In the genomic region with DNA sequence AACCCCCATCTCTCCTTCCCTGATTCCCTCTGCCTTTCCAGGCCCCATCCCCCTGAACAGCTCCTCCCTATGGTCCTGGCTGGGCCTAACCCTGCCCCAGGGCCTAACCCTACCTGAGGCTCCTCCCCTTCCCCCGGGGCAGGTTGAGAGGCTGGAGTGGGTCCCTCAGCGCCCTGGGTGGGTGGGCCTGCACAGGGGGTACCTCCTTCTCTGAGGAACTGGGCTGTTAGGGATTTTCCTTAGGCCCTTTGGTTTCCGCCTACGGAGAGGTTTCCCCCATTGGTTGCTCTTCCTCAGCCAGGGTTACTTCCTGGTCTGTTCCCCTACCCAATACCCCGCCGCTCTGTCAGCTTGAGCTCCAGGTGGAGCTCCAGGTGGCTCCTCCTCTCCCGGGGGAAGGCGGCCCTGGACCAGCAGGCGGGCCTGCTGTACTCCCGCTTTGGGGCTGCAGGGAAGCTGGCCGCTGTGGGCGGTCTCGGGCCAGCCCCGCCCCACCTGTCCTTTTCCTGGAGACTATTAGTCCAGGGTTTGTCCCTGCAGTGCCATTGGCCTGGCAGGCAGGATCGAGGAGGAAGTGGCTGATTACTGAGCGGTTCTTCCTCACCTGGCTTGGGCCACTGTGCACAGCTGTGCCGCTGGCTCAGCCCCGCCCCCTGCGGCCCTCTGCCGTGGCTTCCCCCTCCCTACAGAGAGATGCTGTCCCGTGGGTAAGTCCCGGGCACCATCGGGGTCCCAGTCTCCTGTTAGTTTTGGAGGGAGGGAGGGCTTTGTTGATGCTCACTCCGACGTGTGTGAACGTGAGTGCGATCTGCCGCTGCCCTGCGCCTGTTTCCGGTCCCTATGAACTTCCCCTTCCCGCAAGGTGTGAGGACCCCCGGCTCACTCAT, we compare ENCODE assay signal across 9 cellular contexts. TPM values are rescaled to one million over a fixed set of nuclear protein-coding genes. Genes with fewer than 3 reads are reported as not detected.
A peak's percentile ranks its signal among the peaks of the same experiment; 100 is the strongest.
DNase-seq lines count a peak whose midpoint lies in the region; ATAC-seq, FAIRE-seq and TF ChIP-seq lines count a peak whose summit lies in the region.
"Had no signal": no experiment of that assay in that cellular context is flagged by ENCODE, and none has a peak within 500 bp of the region (broad histone marks: within the 10 kb centered on the region; RNA-seq: fewer than 3 reads in every experiment).

No MANE protein-coding gene starts in this region.

- peak overlapping the region; percentile 61 for H3K4me2 ChIP-seq in GM12878 (ENCODE audit: control insufficient read depth, insufficient read depth)

- no peak for FAIRE-seq in GM12878 (lab: Jason Lieb, UNC)

- H4K20me1 ChIP-seq in GM12878 (ENCODE audit: control insufficient read depth, insufficient read depth): no peaks in the 10 kb centered on the region

- SMC1A ChIA-PET in GM12878 (lab: Charles Lee; ENCODE audit: uncharacterized antibody, unreplicated experiment): interaction anchor here (0.6 to 11.6 kb wide), 9 partner anchors 14 to 166 kb away, joined by 3 to 395 read pairs (median 29); a partner anchor contains a TSS

- no peak for DNase-seq in GM12864 (ENCODE audit: low read depth)
- peak; percentile 55 for DNase-seq in NOMO-1 treated with dmso at 0.1 percent for 144 hours (lab: John Stamatoyannopoulos, UW; ENCODE audit: unreplicated experiment)
- DNase-seq in GM12878 (ENCODE audit: low read depth, low spot score): peak; percentile 80
- DNase-seq in left lobe of liver (ENCODE audit: low spot score): peak; percentile 97
- DNase-seq in stimulated activated naive CD8-positive, alpha-beta T cell treated with anti-CD3 and anti-CD28 coated beads, Interleukin-15, amount 100 ng/mL, for 72 hours: peak; percentile 55 to 74
- no peak for DNase-seq in SJCRH30

- peaks cover 46% of the 10 kb centered on the region for H3K79me2 ChIP-seq in GM12878 (ENCODE audit: control insufficient read depth, insufficient read depth, low read length)

- TF ChIP-seq CTCF in GM12864 (IDR thresholded peaks at IDR 0.05; ENCODE audit: low read depth, low read length, missing control alignments): no peak
- no peak for TF ChIP-seq CTCF in GM12878 (IDR thresholded peaks at IDR 0.05 in 2 of 3, conservative IDR thresholded peaks at IDR 0.05 in 1 of 3; ENCODE audit: control insufficient read depth in 2 of 3, extremely low read depth in 1 of 3, insufficient read depth in 1 of 3, low read depth in 3 of 3, low read length in 3 of 3)

- peak overlapping the region; percentile 90 for H3K9ac ChIP-seq in GM12878 (ENCODE audit: control insufficient read depth, insufficient read depth, low read length)

- TF ChIP-seq RAD21 in GM12878 (IDR thresholded peaks at IDR 0.05; ENCODE audit: insufficient read depth, low read depth, low read length): no peak

- H3K4me1 Mint-ChIP-seq in stimulated activated naive CD8-positive, alpha-beta T cell treated with anti-CD3 and anti-CD28 coated beads, Interleukin-15, amount 100 ng/mL, for 72 hours: peaks cover 92% of the 10 kb centered on the region

- 2% methylated on average over 31 of the region's 32 CpGs for WGBS in GM12878 (ENCODE audit: insufficient coverage, insufficient replicate concordance, low lambda C conversion rate, missing lambda C conversion rate)

- H3K4me1 ChIP-seq in GM12878 (ENCODE audit: control insufficient read depth, insufficient read depth, low read length) (peaks cover 51% of the 10 kb centered on the region), SJCRH30 (peaks cover 4% of the 10 kb centered on the region)

- peak overlapping the region; percentile 91 for H3K27ac ChIP-seq in GM12878 (ENCODE audit: control insufficient read depth, insufficient read depth)
- no peak overlapping the region for H3K27ac ChIP-seq in SJCRH30

- peak overlapping the region; percentile 30 for H2AFZ ChIP-seq in GM12878 (ENCODE audit: control insufficient read depth, low read depth, low read length)

- no peaks in the 10 kb centered on the region for H3K27me3 Mint-ChIP-seq in stimulated activated naive CD8-positive, alpha-beta T cell treated with anti-CD3 and anti-CD28 coated beads, Interleukin-15, amount 100 ng/mL, for 72 hours

- peak; percentile 67 for TF ChIP-seq POLR2A in GM12878 (IDR thresholded peaks at IDR 0.05; ENCODE audit: low read depth, low read length)

- H3K36me3 ChIP-seq in GM12878 (ENCODE audit: control insufficient read depth in 2 of 2, insufficient read depth in 2 of 2, low read length in 1 of 2): peaks cover 2 to 8% of the 10 kb centered on the region in 2 experiments; a peak in 2 of 4 replicates
- no peaks in the 10 kb centered on the region for H3K36me3 ChIP-seq in SJCRH30

- H3K9me3 ChIP-seq in GM12878 (replicated peaks; ENCODE audit: control insufficient read depth, insufficient read depth, low read length): no peaks in the 10 kb centered on the region
- H3K9me3 ChIP-seq in SJCRH30 (replicated peaks): no peaks in the 10 kb centered on the region

- peak; percentile 13 for ATAC-seq in HG03280 (IDR thresholded peaks at IDR 0.05; ENCODE audit: unreplicated experiment)
- ATAC-seq in GM12878: peak; percentile 30
- ATAC-seq in left lobe of liver: peak; percentile 81
- ATAC-seq in stimulated activated naive CD8-positive, alpha-beta T cell treated with anti-CD3 and anti-CD28 coated beads, Interleukin-15, amount 100 ng/mL, for 72 hours: peak; percentile 10
- ATAC-seq in GM18519 (IDR thresholded peaks at IDR 0.05; ENCODE audit: low FRiP score, unreplicated experiment): no peak

- POLR2A ChIA-PET in GM12878 (lab: Charles Lee): interaction anchor here (0.5 to 17.8 kb wide), 12 partner anchors 8 to 815 kb away, joined by 3 to 524 read pairs (median 6); a partner anchor contains a TSS

- 0 out of 4 replicates have a peak, but pooled peaks of 1 of the 2 experiments have one; percentile 17 for TF ChIP-seq EP300 in GM12878 (IDR thresholded peaks at IDR 0.05; ENCODE audit: borderline replicate concordance in 1 of 2, control insufficient read depth in 1 of 2, low read depth in 2 of 2, low read length in 2 of 2)

- RAD21 ChIA-PET in GM12878 (lab: Charles Lee; ENCODE audit: unreplicated experiment): interaction anchor here (0.6 to 7.0 kb wide), 9 partner anchors 14 to 164 kb away, joined by 3 to 426 read pairs (median 5); a partner anchor contains a TSS

- no TSS peak for BruUV-seq in GM12878 (replicated peaks; lab: Mats Ljungman, UMichigan)

- intact Hi-C loops in GM12878 (cut with micrococcal nuclease; ENCODE audit: unreplicated experiment): no loop called here

- H3K4me3 ChIP-seq in GM12864 (ENCODE audit: low read depth, low read length) (peak overlapping the region; percentile 58), GM12878 (peak overlapping the region; percentile 78), SJCRH30 (no peak overlapping the region)

- H3K27ac Mint-ChIP-seq in stimulated activated naive CD8-positive, alpha-beta T cell treated with anti-CD3 and anti-CD28 coated beads, Interleukin-15, amount 100 ng/mL, for 72 hours: peak overlapping the region; percentile 88 to 95

- in situ Hi-C loops in GM12878 (cut with MboI): no loop called here

- peak overlapping the region; percentile 82 to 85 for H3K4me3 Mint-ChIP-seq in stimulated activated naive CD8-positive, alpha-beta T cell treated with anti-CD3 and anti-CD28 coated beads, Interleukin-15, amount 100 ng/mL, for 72 hours

- CTCF ChIA-PET in GM12878 (lab: Yijun Ruan, JAX): interaction anchor here (1.1 to 11.6 kb wide), 11 partner anchors 14 to 198 kb away, joined by 3 to 645 read pairs (median 11); a partner anchor contains a TSS

- no peaks in the 10 kb centered on the region for H3K9me3 Mint-ChIP-seq in stimulated activated naive CD8-positive, alpha-beta T cell treated with anti-CD3 and anti-CD28 coated beads, Interleukin-15, amount 100 ng/mL, for 72 hours

- no peaks in the 10 kb centered on the region for H3K27me3 ChIP-seq in GM12878 (replicated peaks in 1 of 2; ENCODE audit: control insufficient read depth in 2 of 2, insufficient read depth in 2 of 2, low read length in 1 of 2)
- H3K27me3 ChIP-seq in SJCRH30: no peaks in the 10 kb centered on the region

RNA-seq across cellular contexts. Expression of a gene that starts 2.5 kb away (rescaled TPM):
- 34.9 and 36.3 TPM in 2 replicates for total RNA-seq in GM12878 (2013; cell fraction: nucleolus; rRNA removed)
- total RNA-seq in GM12878 (2014; rRNA removed): 223 and 231 TPM in 2 replicates
- 109 and 124 TPM in 2 replicates for total RNA-seq in GM12878 (2014; rRNA removed; fragmentation: Illumina TruSeq; extraction: Trizol)
- total RNA-seq in GM12878 (2021): 192 and 194 TPM in 2 replicates
- polyA plus RNA-seq in GM12878 (2011; ENCODE audit: low read depth): 177 TPM
- polyA plus RNA-seq in GM12878 (2011; rRNA removed): 183 and 331 TPM in 2 replicates
- 632 and 839 TPM in 2 replicates for polyA plus RNA-seq in GM12878 (2011; cell fraction: cytosol; rRNA removed)
- polyA plus RNA-seq in GM12878 (2011; cell fraction: nucleus; rRNA removed): 336 and 343 TPM in 2 replicates
- 433 and 438 TPM in 2 replicates for polyA plus RNA-seq in GM12878 (2012)
- 8.0 and 64.5 TPM in 2 replicates for polyA plus RNA-seq in GM12878 (2014; fragmentation: Illumina TruSeq; extraction: Trizol)
- 100 to 1,000 TPM; 138 to 170 TPM for polyA plus RNA-seq in GM12878 (2014; fragmentation: Nextera tagmentation; extraction: Ambion mirVana)
- polyA plus RNA-seq in GM12878 (2014; rRNA removed): 373 and 377 TPM in 2 replicates
- 100 to 1,000 TPM; 274 to 291 TPM for polyA plus RNA-seq in GM12878 (2016; fragmentation: Nextera tagmentation; extraction: Ambion mirVana)
- 89.4 and 141 TPM in 2 replicates for polyA minus RNA-seq in GM12878 (2011; rRNA and poly(A)+ RNA removed)
- 46.1 and 52.9 TPM in 2 replicates for polyA minus RNA-seq in GM12878 (2011; cell fraction: cytosol; rRNA and poly(A)+ RNA removed)
- 71.7 and 114 TPM in 2 replicates for polyA minus RNA-seq in GM12878 (2011; cell fraction: nucleus; rRNA and poly(A)+ RNA removed)
- 86.3 TPM for total RNA-seq in left lobe of liver
- 193 and 245 TPM in 2 replicates for total RNA-seq in SJCRH30 (2014; rRNA removed; shearing (Covaris generic))

RNA-seq across cellular contexts. Expression of a gene that starts 2.7 kb away (rescaled TPM):
- total RNA-seq in GM12878 (2013; cell fraction: nucleolus; rRNA removed): not detected in 2 replicates
- total RNA-seq in GM12878 (2014; rRNA removed): not detected in 2 replicates
- not detected in 2 replicates for total RNA-seq in GM12878 (2014; rRNA removed; fragmentation: Illumina TruSeq; extraction: Trizol)
- total RNA-seq in GM12878 (2021): not detected in 2 replicates
- polyA plus RNA-seq in GM12878 (2011; ENCODE audit: low read depth): not detected
- not detected in 2 replicates for polyA plus RNA-seq in GM12878 (2011; rRNA removed)
- polyA plus RNA-seq in GM12878 (2011; cell fraction: cytosol; rRNA removed): not detected in 2 replicates
- not detected in 2 replicates for polyA plus RNA-seq in GM12878 (2011; cell fraction: nucleus; rRNA removed)
- not detected in 2 replicates for polyA plus RNA-seq in GM12878 (2012)
- polyA plus RNA-seq in GM12878 (2014; fragmentation: Illumina TruSeq; extraction: Trizol): not detected in 2 replicates
- polyA plus RNA-seq in GM12878 (2014; fragmentation: Nextera tagmentation; extraction: Ambion mirVana): not detected
- polyA plus RNA-seq in GM12878 (2014; rRNA removed): not detected in 2 replicates
- polyA plus RNA-seq in GM12878 (2016; fragmentation: Nextera tagmentation; extraction: Ambion mirVana): not detected
- polyA minus RNA-seq in GM12878 (2011; rRNA and poly(A)+ RNA removed): not detected in 2 replicates
- polyA minus RNA-seq in GM12878 (2011; cell fraction: cytosol; rRNA and poly(A)+ RNA removed): not detected in 2 replicates
- polyA minus RNA-seq in GM12878 (2011; cell fraction: nucleus; rRNA and poly(A)+ RNA removed): not detected in 2 replicates
- total RNA-seq in left lobe of liver: not detected
- total RNA-seq in SJCRH30 (2014; rRNA removed; shearing (Covaris generic)): not detected in 2 replicates
- total RNA-seq: myocyte had no signal

RNA-seq across cellular contexts. Expression of a gene that starts 4.9 kb away (rescaled TPM):
- 158 and 159 TPM in 2 replicates for total RNA-seq in GM12878 (2013; cell fraction: nucleolus; rRNA removed)
- total RNA-seq in GM12878 (2014; rRNA removed): 346 and 376 TPM in 2 replicates
- total RNA-seq in GM12878 (2014; rRNA removed; fragmentation: Illumina TruSeq; extraction: Trizol): 214 and 235 TPM in 2 replicates
- total RNA-seq in GM12878 (2021): 443 and 457 TPM in 2 replicates
- 315 TPM for polyA plus RNA-seq in GM12878 (2011; ENCODE audit: low read depth)
- polyA plus RNA-seq in GM12878 (2011; rRNA removed): 208 and 364 TPM in 2 replicates
- polyA plus RNA-seq in GM12878 (2011; cell fraction: cytosol; rRNA removed): 393 and 481 TPM in 2 replicates
- polyA plus RNA-seq in GM12878 (2011; cell fraction: nucleus; rRNA removed): 567 and 675 TPM in 2 replicates
- polyA plus RNA-seq in GM12878 (2012): 374 and 383 TPM in 2 replicates
- polyA plus RNA-seq in GM12878 (2014; fragmentation: Illumina TruSeq; extraction: Trizol): 265 and 453 TPM in 2 replicates
- 100 to 1,000 TPM; 229 to 413 TPM for polyA plus RNA-seq in GM12878 (2014; fragmentation: Nextera tagmentation; extraction: Ambion mirVana)
- 397 and 409 TPM in 2 replicates for polyA plus RNA-seq in GM12878 (2014; rRNA removed)
- 100 to 1,000 TPM; 325 to 364 TPM for polyA plus RNA-seq in GM12878 (2016; fragmentation: Nextera tagmentation; extraction: Ambion mirVana)
- polyA minus RNA-seq in GM12878 (2011; rRNA and poly(A)+ RNA removed): 268 and 357 TPM in 2 replicates
- polyA minus RNA-seq in GM12878 (2011; cell fraction: cytosol; rRNA and poly(A)+ RNA removed): 137 and 144 TPM in 2 replicates
- 127 and 185 TPM in 2 replicates for polyA minus RNA-seq in GM12878 (2011; cell fraction: nucleus; rRNA and poly(A)+ RNA removed)
- total RNA-seq in left lobe of liver: 17.8 TPM
- total RNA-seq in SJCRH30 (2014; rRNA removed; shearing (Covaris generic)): 0.18 and 0.38 TPM in 2 replicates

RNA-seq across cellular contexts. Expression of a gene that starts 18.5 kb away (rescaled TPM):
- 26.1 and 27.4 TPM in 2 replicates for total RNA-seq in GM12878 (2013; cell fraction: nucleolus; rRNA removed)
- 2.6 and 3.3 TPM in 2 replicates for total RNA-seq in GM12878 (2014; rRNA removed)
- total RNA-seq in GM12878 (2014; rRNA removed; fragmentation: Illumina TruSeq; extraction: Trizol): 2.0 and 2.6 TPM in 2 replicates
- 38.0 and 44.5 TPM in 2 replicates for total RNA-seq in GM12878 (2021)
- 10.7 TPM for polyA plus RNA-seq in GM12878 (2011; ENCODE audit: low read depth)
- polyA plus RNA-seq in GM12878 (2011; rRNA removed): 1.4 and 3.9 TPM in 2 replicates
- 4.6 and 4.8 TPM in 2 replicates for polyA plus RNA-seq in GM12878 (2011; cell fraction: cytosol; rRNA removed)
- polyA plus RNA-seq in GM12878 (2011; cell fraction: nucleus; rRNA removed): 53.3 and 76.2 TPM in 2 replicates
- polyA plus RNA-seq in GM12878 (2012): 30.2 and 35.7 TPM in 2 replicates
- 5.8 and 15.4 TPM in 2 replicates for polyA plus RNA-seq in GM12878 (2014; fragmentation: Illumina TruSeq; extraction: Trizol)
- polyA plus RNA-seq in GM12878 (2014; fragmentation: Nextera tagmentation; extraction: Ambion mirVana): under 1 TPM; 0.08 to 0.15 TPM
- 19.7 and 28.8 TPM in 2 replicates for polyA plus RNA-seq in GM12878 (2014; rRNA removed)
- 1 to 10 TPM; 6.1 to 6.2 TPM for polyA plus RNA-seq in GM12878 (2016; fragmentation: Nextera tagmentation; extraction: Ambion mirVana)
- 3.0 and 6.6 TPM in 2 replicates for polyA minus RNA-seq in GM12878 (2011; rRNA and poly(A)+ RNA removed)
- polyA minus RNA-seq in GM12878 (2011; cell fraction: cytosol; rRNA and poly(A)+ RNA removed): 9.7 and 12.0 TPM in 2 replicates
- 8.9 and 19.5 TPM in 2 replicates for polyA minus RNA-seq in GM12878 (2011; cell fraction: nucleus; rRNA and poly(A)+ RNA removed)
- 22.0 TPM for total RNA-seq in left lobe of liver
- total RNA-seq in SJCRH30 (2014; rRNA removed; shearing (Covaris generic)): 13.2 and 14.2 TPM in 2 replicates

RNA-seq across cellular contexts. Expression of a gene that starts 24.2 kb away (rescaled TPM):
- total RNA-seq in GM12878 (2013; cell fraction: nucleolus; rRNA removed): 71.8 and 79.5 TPM in 2 replicates
- total RNA-seq in GM12878 (2014; rRNA removed) (517 and 520 TPM in 2 replicates), GM12878 (2014; rRNA removed; fragmentation: Illumina TruSeq; extraction: Trizol) (421 and 455 TPM in 2 replicates), GM12878 (2021) (466 and 483 TPM in 2 replicates), left lobe of liver (129 TPM)
- polyA plus RNA-seq in GM12878 (2011; ENCODE audit: low read depth): 203 TPM
- polyA plus RNA-seq in GM12878 (2011; rRNA removed) (395 and 522 TPM in 2 replicates), GM12878 (2014; fragmentation: Illumina TruSeq; extraction: Trizol) (410 and 549 TPM in 2 replicates), GM12878 (2014; fragmentation: Nextera tagmentation; extraction: Ambion mirVana) (100 to 1,000 TPM; 112 to 270 TPM), GM12878 (2014; rRNA removed) (586 and 591 TPM in 2 replicates), GM12878 (2016; fragmentation: Nextera tagmentation; extraction: Ambion mirVana) (100 to 1,000 TPM; 412 to 433 TPM)
- polyA plus RNA-seq in GM12878 (2011; cell fraction: cytosol; rRNA removed): 672 and 758 TPM in 2 replicates
- polyA plus RNA-seq in GM12878 (2011; cell fraction: nucleus; rRNA removed): 449 and 501 TPM in 2 replicates
- polyA plus RNA-seq in GM12878 (2012): 307 and 316 TPM in 2 replicates
- polyA minus RNA-seq in GM12878 (2011; rRNA and poly(A)+ RNA removed): 204 and 309 TPM in 2 replicates
- 112 and 115 TPM in 2 replicates for polyA minus RNA-seq in GM12878 (2011; cell fraction: cytosol; rRNA and poly(A)+ RNA removed)
- polyA minus RNA-seq in GM12878 (2011; cell fraction: nucleus; rRNA and poly(A)+ RNA removed): 98.4 and 155 TPM in 2 replicates
- total RNA-seq in SJCRH30 (2014; rRNA removed; shearing (Covaris generic)): 310 and 322 TPM in 2 replicates

Comparison
In these comparisons a context has a peak if more than half of its experiments do, and no peak if none do; other contexts are left out.
1. DNase-seq: peak in NOMO-1 treated with dmso at 0.1 percent for 144 hours (single experiment), GM12878 (single experiment), left lobe of liver (single experiment) and stimulated activated naive CD8-positive, alpha-beta T cell treated with anti-CD3 and anti-CD28 coated beads, Interleukin-15, amount 100 ng/mL, for 72 hours (2 of 2); none in GM12864 (single experiment) and SJCRH30 (0 of 2).
2. RNA of a gene that starts 4.9 kb away (total RNA-seq): 158 to 457 TPM in GM12878 and 17.8 TPM in left lobe of liver (single experiment); 0.18 to 0.38 TPM in SJCRH30; every median in the first group is over 10 times any median in the second.